Comparison of ENCODE assay signal across 20 cellular contexts in the genomic region with DNA sequence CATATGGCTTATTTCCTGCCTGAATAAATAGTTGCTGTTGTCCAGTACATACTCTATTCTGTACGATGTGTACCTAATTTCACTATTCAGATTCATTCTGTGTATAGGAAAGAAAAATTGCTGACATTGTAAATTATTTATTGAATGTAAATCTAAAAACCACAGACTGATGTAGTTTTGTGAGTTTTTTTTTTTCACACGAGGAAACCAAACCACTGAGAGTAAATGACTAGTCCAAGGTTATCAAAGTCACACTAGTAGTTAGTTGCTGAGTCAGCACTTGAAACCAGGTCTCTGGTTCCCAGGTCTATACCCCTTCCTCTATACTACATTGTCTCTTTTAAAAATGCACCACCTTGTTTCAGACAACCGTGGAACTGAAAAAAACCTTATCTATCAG.
DNase-seq lines count a peak whose midpoint lies in the region; ATAC-seq, FAIRE-seq and TF ChIP-seq lines count a peak whose summit lies in the region.
"Had no signal": no experiment of that assay in that cellular context is flagged by ENCODE, and none has a peak within 500 bp of the region (broad histone marks: within the 10 kb centered on the region; RNA-seq: fewer than 3 reads in every experiment).

No MANE protein-coding gene starts in this region.

- H3K9me3 Mint-ChIP-seq in nephron, result no peaks in the 10 kb centered on the region
- no peaks in the 10 kb centered on the region for H3K9me3 Mint-ChIP-seq in activated CD8-positive, alpha-beta memory T cell treated with anti-CD3 and anti-CD28 coated beads, Interleukin-2, amount 10 ng/mL, durations not matched to agents 7 days and 5 days (ENCODE audit: low read depth)
- H3K9me3 Mint-ChIP-seq: CD4-positive, alpha-beta memory T cell; H9 had no signal

- peaks cover 26% of the 10 kb centered on the region for H3K4me1 Mint-ChIP-seq in nephron
- H3K4me1 Mint-ChIP-seq in activated CD8-positive, alpha-beta memory T cell treated with anti-CD3 and anti-CD28 coated beads, Interleukin-2, amount 10 ng/mL, durations not matched to agents 7 days and 5 days, result no peaks in the 10 kb centered on the region
- H3K4me1 Mint-ChIP-seq: CD4-positive, alpha-beta memory T cell had no signal

- H3K79me2 ChIP-seq in MM.1S (ENCODE audit: low read length) (no peaks in the 10 kb centered on the region), K562 (ENCODE audit: control insufficient read depth, insufficient read depth, low read length) (no peaks in the 10 kb centered on the region)

- ATAC-seq in A549, result no peak
- no peak for ATAC-seq in K562
- no peak for ATAC-seq in activated CD8-positive, alpha-beta memory T cell treated with anti-CD3 and anti-CD28 coated beads, Interleukin-2, amount 10 ng/mL, durations not matched to agents 7 days and 5 days
- ATAC-seq in GM19395 (IDR thresholded peaks at IDR 0.05; ENCODE audit: unreplicated experiment), result no peak
- ATAC-seq: HCT116 had no signal

- H3K27me3 ChIP-seq in MM.1S (replicated peaks; ENCODE audit: insufficient read depth, low read length), result no peaks in the 10 kb centered on the region
- no peaks in the 10 kb centered on the region for H3K27me3 ChIP-seq in K562 (ENCODE audit: control insufficient read depth in 2 of 2, insufficient read depth in 2 of 2, low read length in 2 of 2)

- H4K20me1 ChIP-seq in MM.1S (ENCODE audit: insufficient read depth, low read length) (no peaks in the 10 kb centered on the region), K562 (replicated peaks; ENCODE audit: control insufficient read depth, insufficient read depth, low read length) (no peaks in the 10 kb centered on the region)

- no peaks in the 10 kb centered on the region for H3K9me3 ChIP-seq in A549
- H3K9me3 ChIP-seq in MM.1S (replicated peaks; ENCODE audit: insufficient read depth, low read length), result no peaks in the 10 kb centered on the region
- no peaks in the 10 kb centered on the region for H3K9me3 ChIP-seq in K562 (replicated peaks; ENCODE audit: control insufficient read depth, insufficient read depth, low read depth, low read length)

- H3K4me3 ChIP-seq in A549, result no peak overlapping the region
- no peak overlapping the region for H3K4me3 ChIP-seq in MM.1S (ENCODE audit: low read length)
- H3K4me3 ChIP-seq in K562, result no peak overlapping the region
- H3K4me3 ChIP-seq: GM23248 had no signal

- no peak overlapping the region for H3K27ac ChIP-seq in A549
- peak overlapping the region; percentile 45; the same call in 1 of the 2 replicates for H3K27ac ChIP-seq in MM.1S (ENCODE audit: low read length)
- no peak overlapping the region for H3K27ac ChIP-seq in K562 (ENCODE audit: extremely low read depth, low read depth, low read length)
- H3K27ac ChIP-seq: GM23248 had no signal

- DNase-seq in A549 (ENCODE audit: low read depth in 1 of 2, low spot score in 1 of 2) (no peak), MM.1S (peak; percentile 88), K562 (ENCODE audit: extremely low read depth in 1 of 4, low spot score in 3 of 4) (no peak), NCI-H128 (lab: John Stamatoyannopoulos, UW; ENCODE audit: unreplicated experiment) (no peak)
- DNase-seq in activated CD8-positive, alpha-beta memory T cell treated with anti-CD3 and anti-CD28 coated beads, Interleukin-2, amount 10 ng/mL, durations not matched to agents 7 days and 5 days, result no peak
- DNase-seq: 8988T; C1 segment of cervical spinal cord; Calu3; CD4-positive, alpha-beta memory T cell; COR-L47; DMS53; DMS79 treated with DMSO at 0.1 percent for 48 hours; GF-D8; GM23248; H9 had no signal

- H3K36me3 Mint-ChIP-seq in nephron (ENCODE audit: low read depth), result no peaks in the 10 kb centered on the region
- H3K36me3 Mint-ChIP-seq in activated CD8-positive, alpha-beta memory T cell treated with anti-CD3 and anti-CD28 coated beads, Interleukin-2, amount 10 ng/mL, durations not matched to agents 7 days and 5 days, result no peaks in the 10 kb centered on the region
- H3K36me3 Mint-ChIP-seq: CD4-positive, alpha-beta memory T cell had no signal

- no peak overlapping the region for H3K4me2 ChIP-seq in A549
- H3K4me2 ChIP-seq in MM.1S (ENCODE audit: low read depth, low read length), result peak overlapping the region; percentile 35
- H3K4me2 ChIP-seq in K562 (ENCODE audit: insufficient read depth, low read length), result no peak overlapping the region

- in situ Hi-C loops in K562 (cut with MboI), result no loop called here

- H3K9me2 ChIP-seq in MM.1S (replicated peaks; ENCODE audit: insufficient read depth, low read length), result no peaks in the 10 kb centered on the region

- H3K9ac ChIP-seq in MM.1S (ENCODE audit: low read length) (no peak overlapping the region), K562 (ENCODE audit: insufficient read depth in 1 of 2, low read depth in 2 of 2, low read length in 2 of 2) (no peak overlapping the region)
- H3K9ac ChIP-seq: GM23248 had no signal

- TF ChIP-seq CTCF in A549 (IDR thresholded peaks at IDR 0.05), result no peak
- TF ChIP-seq CTCF in MM.1S (IDR thresholded peaks at IDR 0.05; ENCODE audit: low read length), result no peak
- TF ChIP-seq CTCF in K562 (IDR thresholded peaks at IDR 0.05 in 2 of 3, conservative IDR thresholded peaks at IDR 0.05 in 1 of 3; ENCODE audit: insufficient read depth in 2 of 3, low read depth in 1 of 3, low read length in 3 of 3), result no peak
- no peak for TF ChIP-seq CTCF in nephron (IDR thresholded peaks at IDR 0.05; ENCODE audit: unreplicated experiment in 3 of 3)

- peaks cover 4% of the 10 kb centered on the region; the same call in 1 of the 2 replicates for H3F3A ChIP-seq in MM.1S (ENCODE audit: insufficient read depth, low read length)

- H3K27me3 Mint-ChIP-seq in nephron (ENCODE audit: low read depth), result no peaks in the 10 kb centered on the region
- H3K27me3 Mint-ChIP-seq in activated CD8-positive, alpha-beta memory T cell treated with anti-CD3 and anti-CD28 coated beads, Interleukin-2, amount 10 ng/mL, durations not matched to agents 7 days and 5 days, result no peaks in the 10 kb centered on the region

- no TSS peak for BruUV-seq in K562 (replicated peaks; lab: Mats Ljungman, UMichigan)

- intact Hi-C loops in K562 (cut with micrococcal nuclease), result no loop called here

- 34% methylated on average over 3 of the region's 3 CpGs for WGBS in A549 (ENCODE audit: missing lambda C conversion rate)
- WGBS in K562 (ENCODE audit: insufficient coverage, low coverage, missing lambda C conversion rate), result 0% methylated on average over 3 of the region's 3 CpGs

- TF ChIP-seq POLR2A in A549 (IDR thresholded peaks at IDR 0.05; ENCODE audit: low read length) (no peak), K562 (conservative IDR thresholded peaks at IDR 0.05) (no peak)

- peak overlapping the region; percentile 37 to 67 (median 56) for H3K27ac Mint-ChIP-seq in nephron
- no peak overlapping the region for H3K27ac Mint-ChIP-seq in activated CD8-positive, alpha-beta memory T cell treated with anti-CD3 and anti-CD28 coated beads, Interleukin-2, amount 10 ng/mL, durations not matched to agents 7 days and 5 days
- H3K27ac Mint-ChIP-seq: CD4-positive, alpha-beta memory T cell; H9 had no signal

- H2AFZ ChIP-seq in MM.1S (ENCODE audit: low read length) (no peak overlapping the region), K562 (ENCODE audit: low read depth, low read length) (no peak overlapping the region)
- H2AFZ ChIP-seq: GM23248 had no signal

- TF ChIP-seq EP300 in A549 (IDR thresholded peaks at IDR 0.05), result no peak
- no peak for TF ChIP-seq EP300 in K562 (IDR thresholded peaks at IDR 0.05; ENCODE audit: low read length)

- no peaks in the 10 kb centered on the region for H3K9me1 ChIP-seq in K562 (ENCODE audit: control insufficient read depth, insufficient read depth, low read length)

- TF ChIP-seq RAD21 in A549 (conservative IDR thresholded peaks at IDR 0.05 in 1 of 2, IDR thresholded peaks at IDR 0.05 in 1 of 2) (no peak), K562 (CRISPR knock-in tag; conservative IDR thresholded peaks at IDR 0.05 in 1 of 2, IDR thresholded peaks at IDR 0.05 in 1 of 2) (no peak)

- CTCF ChIA-PET in A549 (lab: Yijun Ruan, JAX), result no interaction called here
- CTCF ChIA-PET in K562 (lab: Yijun Ruan, JAX; ENCODE audit: low intra/inter-chr PET ratio), result no interaction called here
- CTCF ChIA-PET in activated CD8-positive, alpha-beta memory T cell treated with anti-CD3 and anti-CD28 coated beads, Interleukin-2, amount 10 ng/mL, durations not matched to agents 7 days and 5 days (lab: Charles Lee), result no interaction called here

- FAIRE-seq in A549 (lab: Jason Lieb, UNC), result no peak
- FAIRE-seq in K562 (lab: Jason Lieb, UNC), result no peak
- FAIRE-seq: GM12891, GM18507 had no signal

- POLR2A ChIA-PET in A549 (lab: Yijun Ruan, JAX), result no interaction called here
- POLR2A ChIA-PET in K562 (lab: Yijun Ruan, JAX), result no interaction called here

- H3K4me3 Mint-ChIP-seq in nephron, result no peak overlapping the region
- H3K4me3 Mint-ChIP-seq in activated CD8-positive, alpha-beta memory T cell treated with anti-CD3 and anti-CD28 coated beads, Interleukin-2, amount 10 ng/mL, durations not matched to agents 7 days and 5 days, result no peak overlapping the region
- H3K4me3 Mint-ChIP-seq: CD4-positive, alpha-beta memory T cell; H9 had no signal

- H3K36me3 ChIP-seq in MM.1S (replicated peaks; ENCODE audit: insufficient read depth, low read length) (no peaks in the 10 kb centered on the region), K562 (ENCODE audit: control insufficient read depth, insufficient read depth, low read length) (no peaks in the 10 kb centered on the region)

- no peaks in the 10 kb centered on the region for H3K4me1 ChIP-seq in A549
- peaks cover 9% of the 10 kb centered on the region for H3K4me1 ChIP-seq in MM.1S (ENCODE audit: low read length)
- no peaks in the 10 kb centered on the region for H3K4me1 ChIP-seq in K562 (replicated peaks in 1 of 2; ENCODE audit: control insufficient read depth in 2 of 2, insufficient read depth in 2 of 2, low read length in 2 of 2)

TF ChIP-seq in A549, 52 proteins besides CTCF, POLR2A, EP300 and RAD21:
- TF ChIP-seq ZFP36 (IDR thresholded peaks at IDR 0.05; ENCODE audit: borderline replicate concordance, partially characterized antibody), result no peak
- peak; percentile 95 for TF ChIP-seq MAFK (IDR thresholded peaks at IDR 0.05; ENCODE audit: partially characterized antibody)

Comparison
In these comparisons a context has a peak if more than half of its experiments do, and no peak if none do; other contexts are left out.
1. Of the 35 proteins assayed by ChIP-seq in both K562 and A549: peak only in K562: none; only in A549: none; in both: MAFK; in neither: 34.